ENCODE assay signal across 9 cellular contexts in genomic region chr3:188950832-188951489, GRCh38.
DNase-seq lines count a peak whose midpoint lies in the region; ATAC-seq and TF ChIP-seq lines count a peak whose summit lies in the region.
"Had no signal": no experiment of that assay in that cellular context is flagged by ENCODE, and none has a peak within 500 bp of the region (broad histone marks: within the 10 kb centered on the region; RNA-seq: fewer than 3 reads in every experiment).

No MANE protein-coding gene starts in this region.

- TF ChIP-seq CTCF in gastroesophageal sphincter (IDR thresholded peaks at IDR 0.05) = no peak

- no peak overlapping the region for H3K4me3 Mint-ChIP-seq in activated CD8-positive, alpha-beta memory T cell treated with anti-CD3 and anti-CD28 coated beads, Interleukin-2, amount 10 ng/mL, durations not matched to agents 7 days and 5 days
- H3K4me3 Mint-ChIP-seq: naive B cell had no signal

- 0 to 46% methylated on average over 5 to 12 of the region's 13 CpGs for WGBS in gastroesophageal sphincter (ENCODE audit: low coverage in 1 of 2), 2 donors

- no peaks in the 10 kb centered on the region for H3K79me2 ChIP-seq in Karpas-422 (ENCODE audit: low read length)

- H3K27ac ChIP-seq in gastroesophageal sphincter (peak overlapping the region; percentile 89 to 98 (median 95)), Karpas-422 (ENCODE audit: low read length) (no peak overlapping the region)

- H4K20me1 ChIP-seq in Karpas-422 (ENCODE audit: insufficient read depth, low read depth, low read length) = no peaks in the 10 kb centered on the region

- no peak overlapping the region for H3K9ac ChIP-seq in Karpas-422 (ENCODE audit: low read length)

- no peak overlapping the region for H2AFZ ChIP-seq in Karpas-422 (ENCODE audit: low read length)

- no peaks in the 10 kb centered on the region for H3K36me3 Mint-ChIP-seq in activated CD8-positive, alpha-beta memory T cell treated with anti-CD3 and anti-CD28 coated beads, Interleukin-2, amount 10 ng/mL, durations not matched to agents 7 days and 5 days
- H3K36me3 Mint-ChIP-seq: naive B cell had no signal

- TF ChIP-seq EP300 in gastroesophageal sphincter (IDR thresholded peaks at IDR 0.05) = no peak

- H3K9me3 ChIP-seq in gastroesophageal sphincter (no peaks in the 10 kb centered on the region), Karpas-422 (ENCODE audit: low read length) (no peaks in the 10 kb centered on the region)

- H3K27ac Mint-ChIP-seq in activated CD8-positive, alpha-beta memory T cell treated with anti-CD3 and anti-CD28 coated beads, Interleukin-2, amount 10 ng/mL, durations not matched to agents 7 days and 5 days = no peak overlapping the region

- CTCF ChIA-PET in activated CD8-positive, alpha-beta memory T cell treated with anti-CD3 and anti-CD28 coated beads, Interleukin-2, amount 10 ng/mL, durations not matched to agents 7 days and 5 days (lab: Charles Lee) = interaction anchor here (1.0 to 12.4 kb wide), 4 partner anchors 9 to 1213 kb away, joined by 4 to 391 read pairs (median 6); no protein-coding TSS in a partner anchor

- peaks cover 9% of the 10 kb centered on the region for H3K27me3 Mint-ChIP-seq in activated CD8-positive, alpha-beta memory T cell treated with anti-CD3 and anti-CD28 coated beads, Interleukin-2, amount 10 ng/mL, durations not matched to agents 7 days and 5 days

- TF ChIP-seq POLR2A in gastroesophageal sphincter (IDR thresholded peaks at IDR 0.05) = no peak

- H3K4me1 Mint-ChIP-seq in activated CD8-positive, alpha-beta memory T cell treated with anti-CD3 and anti-CD28 coated beads, Interleukin-2, amount 10 ng/mL, durations not matched to agents 7 days and 5 days = peaks cover 19% of the 10 kb centered on the region

- no peaks in the 10 kb centered on the region for H3K9me2 ChIP-seq in Karpas-422 (replicated peaks; ENCODE audit: insufficient read depth, low read length)

- no peaks in the 10 kb centered on the region for H3K27me3 ChIP-seq in gastroesophageal sphincter
- no peaks in the 10 kb centered on the region for H3K27me3 ChIP-seq in Karpas-422 (ENCODE audit: low read length)

- DNase-seq in HT1080 (ENCODE audit: low read depth) (peak; percentile 99), smooth muscle cell of the brain vasculature (ENCODE audit: low read depth, low spot score) (peak; percentile 95), Karpas-422 (no peak), G401 (ENCODE audit: low spot score) (no peak), COLO668 (lab: John Stamatoyannopoulos, UW; ENCODE audit: unreplicated experiment) (no peak)
- peak; percentile 55 for DNase-seq in activated CD8-positive, alpha-beta memory T cell treated with anti-CD3 and anti-CD28 coated beads, Interleukin-2, amount 10 ng/mL, durations not matched to agents 7 days and 5 days
- DNase-seq: naive B cell had no signal

- no peaks in the 10 kb centered on the region for H3K9me3 Mint-ChIP-seq in activated CD8-positive, alpha-beta memory T cell treated with anti-CD3 and anti-CD28 coated beads, Interleukin-2, amount 10 ng/mL, durations not matched to agents 7 days and 5 days (ENCODE audit: low read depth)
- H3K9me3 Mint-ChIP-seq: naive B cell had no signal

- no peak overlapping the region for H3K4me2 ChIP-seq in Karpas-422 (ENCODE audit: low read depth, low read length, poor library complexity, severe bottlenecking)

- peak; percentile 45 for ATAC-seq in activated CD8-positive, alpha-beta memory T cell treated with anti-CD3 and anti-CD28 coated beads, Interleukin-2, amount 10 ng/mL, durations not matched to agents 7 days and 5 days
- peak; percentile 52 for ATAC-seq in gastroesophageal sphincter
- no peak for ATAC-seq in GM18870 (IDR thresholded peaks at IDR 0.05; ENCODE audit: unreplicated experiment)

- in situ Hi-C loops in G401 (cut with HindIII; ENCODE audit: low sequenced_read_pairs) = loop anchor here (5.0 kb wide), 1 partner anchor 1204 kb away; the partner anchor contains the start of gene BCL6

- no peak overlapping the region for H3K4me3 ChIP-seq in gastroesophageal sphincter
- H3K4me3 ChIP-seq in Karpas-422 (ENCODE audit: low read length) = no peak overlapping the region

- H3K36me3 ChIP-seq in gastroesophageal sphincter (no peaks in the 10 kb centered on the region), Karpas-422 (ENCODE audit: insufficient read depth, low read length) (no peaks in the 10 kb centered on the region)

- H3K4me1 ChIP-seq in gastroesophageal sphincter (peaks cover 6 to 74% (median 31%) of the 10 kb centered on the region in 3 donors), Karpas-422 (ENCODE audit: low read length) (peaks cover 20% of the 10 kb centered on the region)

Comparison
In these comparisons a context has a peak if more than half of its experiments do, and no peak if none do; other contexts are left out.
1. DNase-seq: peak in HT1080 (single experiment), activated CD8-positive, alpha-beta memory T cell treated with anti-CD3 and anti-CD28 coated beads, Interleukin-2, amount 10 ng/mL, durations not matched to agents 7 days and 5 days (single experiment) and smooth muscle cell of the brain vasculature (single experiment); none in Karpas-422 (single experiment), G401 (single experiment) and COLO668 (single experiment).